In genomic region chr13:39590466-39591036, GRCh38 we compare ENCODE assay signal across 19 cellular contexts. TPM values are rescaled to one million over a fixed set of nuclear protein-coding genes. Genes with fewer than 3 reads are reported as not detected.
DNase-seq lines count a peak whose midpoint lies in the region; ATAC-seq and TF ChIP-seq lines count a peak whose summit lies in the region.
"Had no signal": no experiment of that assay in that cellular context is flagged by ENCODE, and none has a peak within 500 bp of the region (broad histone marks: within the 10 kb centered on the region; RNA-seq: fewer than 3 reads in every experiment).

No MANE protein-coding gene starts in this region.

- H3K56ac ChIP-seq in IMR-90 (ENCODE audit: extremely low read depth, insufficient read depth, low read length): no peak overlapping the region

- H3K9me3 ChIP-seq in IMR-90 (ENCODE audit: control insufficient read depth, insufficient read depth, low read length): no peaks in the 10 kb centered on the region
- no peaks in the 10 kb centered on the region for H3K9me3 ChIP-seq in ascending aorta
- H3K9me3 ChIP-seq in smooth muscle cell (replicated peaks; ENCODE audit: low read depth): no peaks in the 10 kb centered on the region
- H3K9me3 ChIP-seq: BE2C had no signal

- no peak for TF ChIP-seq POLR2A in IMR-90 (IDR thresholded peaks at IDR 0.05; ENCODE audit: low read depth, low read length)

- H3K27me3 ChIP-seq in IMR-90 (ENCODE audit: control insufficient read depth, insufficient read depth, low read length): no peaks in the 10 kb centered on the region
- no peaks in the 10 kb centered on the region for H3K27me3 ChIP-seq in ascending aorta
- H3K27me3 ChIP-seq in smooth muscle cell (ENCODE audit: low read depth): no peaks in the 10 kb centered on the region
- H3K27me3 ChIP-seq: BE2C had no signal

- H4K8ac ChIP-seq in IMR-90 (ENCODE audit: low read depth in 2 of 2, low read length in 2 of 2): no peak overlapping the region

- no peak overlapping the region for H3K23ac ChIP-seq in IMR-90 (ENCODE audit: low read depth, low read length)

- H2BK15ac ChIP-seq in IMR-90 (ENCODE audit: low read depth, low read length): no peak overlapping the region

- H2AK5ac ChIP-seq in IMR-90 (ENCODE audit: low read depth, low read length): no peak overlapping the region

- H3K4me3 ChIP-seq in IMR-90 (ENCODE audit: insufficient read depth, low read depth, low read length) (no peak overlapping the region), ascending aorta (peak overlapping the region in 1 of 2 donors; percentile 20), smooth muscle cell (no peak overlapping the region)

- H2AFZ ChIP-seq in IMR-90 (replicated peaks; ENCODE audit: low read length, poor library complexity): no peak overlapping the region
- no peak overlapping the region for H2AFZ ChIP-seq in smooth muscle cell (ENCODE audit: low read depth)

- H3K4me2 ChIP-seq in IMR-90 (ENCODE audit: low read depth, low read length) (no peak overlapping the region), smooth muscle cell (peak overlapping the region; percentile 9)

- H3K9ac ChIP-seq in IMR-90 (ENCODE audit: low read depth, low read length): no peak overlapping the region
- H3K9ac ChIP-seq in smooth muscle cell (ENCODE audit: low read depth): no peak overlapping the region

- H2AK9ac ChIP-seq in IMR-90 (replicated peaks; ENCODE audit: low read depth, low read length, poor library complexity): no peak overlapping the region

- H3K4me1 ChIP-seq in IMR-90 (ENCODE audit: control insufficient read depth, insufficient read depth, low read length) (peaks cover 7% of the 10 kb centered on the region), ascending aorta (peaks cover 0 to 18% of the 10 kb centered on the region in 2 donors), smooth muscle cell (ENCODE audit: low read depth) (no peaks in the 10 kb centered on the region)
- H3K4me1 ChIP-seq: BE2C had no signal

- no TSS peak for BruUV-seq in IMR-90 (replicated peaks; lab: Mats Ljungman, UMichigan)

- H4K20me1 ChIP-seq in IMR-90 (ENCODE audit: insufficient read depth, low read length) (no peaks in the 10 kb centered on the region), smooth muscle cell (ENCODE audit: low read depth) (no peaks in the 10 kb centered on the region)

- CTCF ChIA-PET in IMR-90 (lab: Yijun Ruan, JAX): interaction anchor here (0.8 kb wide), 1 partner anchor 48 kb away, joined by 3 read pairs; no protein-coding TSS in a partner anchor

- intact Hi-C loops in IMR-90 (cut with micrococcal nuclease) (no loop called here), ascending aorta (cut with DNase I) (no loop called here)

- ATAC-seq in IMR-90 (ENCODE audit: low read depth): peak; percentile 61
- no peak for ATAC-seq in GM19324 (IDR thresholded peaks at IDR 0.05; ENCODE audit: low FRiP score, unreplicated experiment)
- no peak for ATAC-seq in HG02571 (IDR thresholded peaks at IDR 0.05; ENCODE audit: unreplicated experiment)

- peaks cover 11% of the 10 kb centered on the region for H3K9me1 ChIP-seq in IMR-90 (ENCODE audit: insufficient read depth, low read length)

- H2BK20ac ChIP-seq in IMR-90 (ENCODE audit: low read depth, low read length): no peak overlapping the region

- dilution Hi-C loops in IMR-90 (cut with HindIII; ENCODE audit: low sequenced_read_pairs, unreplicated experiment): no loop called here

- POLR2A ChIA-PET in IMR-90 (lab: Charles Lee; ENCODE audit: unreplicated experiment): no interaction called here

- H2BK120ac ChIP-seq in IMR-90 (ENCODE audit: low read depth, low read length): no peak overlapping the region; the same call in 1 of the 2 replicates

- H4K5ac ChIP-seq in IMR-90 (ENCODE audit: low read depth, low read length): no peak overlapping the region

- no peak for TF ChIP-seq RAD21 in IMR-90 (IDR thresholded peaks at IDR 0.05; ENCODE audit: low read length)

- in situ Hi-C loops in IMR-90 (cut with MboI; ENCODE audit: low sequenced_read_pairs): no loop called here

- H3K18ac ChIP-seq in IMR-90 (ENCODE audit: low read depth, low read length): no peak overlapping the region; the same call in 1 of the 2 replicates

- H3K36me3 ChIP-seq in IMR-90 (ENCODE audit: control insufficient read depth, insufficient read depth, low read length): 0 out of 2 replicates have a peak, but pooled peaks cover 2% of the 10 kb centered on the region
- no peaks in the 10 kb centered on the region for H3K36me3 ChIP-seq in ascending aorta
- no peaks in the 10 kb centered on the region for H3K36me3 ChIP-seq in smooth muscle cell (ENCODE audit: low read depth)
- H3K36me3 ChIP-seq: BE2C had no signal

- H2BK5ac ChIP-seq in IMR-90 (ENCODE audit: low read depth, low read length, poor library complexity, severe bottlenecking): no peak overlapping the region

- DNase-seq in EH (ENCODE audit: low read depth) (peak; percentile 29), IMR-90 (no peak), ascending aorta (ENCODE audit: low spot score in 2 of 2) (no peak), smooth muscle cell (lab: John Stamatoyannopoulos, UW; ENCODE audit: unreplicated experiment) (no peak), MV-4-11 (lab: John Stamatoyannopoulos, UW) (no peak)
- DNase-seq in activated effector memory CD4-positive, alpha-beta T cell treated with anti-CD3 and anti-CD28 coated beads, Interleukin-2, amount 50 U/mL, for 16 hours: no peak
- DNase-seq: 8988T; ACHN; BE2C; CD4-positive, CD25-positive, alpha-beta regulatory T cell; KBM-7; NCI-H1105 treated with DMSO at 0.1 percent for 48 hours; NCI-H1694; NCI-H2029 treated with DMSO at 0.1 percent for 48 hours; NCI-H446 treated with DMSO at 0.1 percent for 48 hours; NCI-H526; SHP77 treated with DMSO at 0.1 percent for 48 hours had no signal

- peak overlapping the region; percentile 27; the same call in 1 of the 2 replicates for H4K91ac ChIP-seq in IMR-90 (ENCODE audit: insufficient read depth, low read depth, low read length)

- peaks cover 16 to 36% of the 10 kb centered on the region in 2 experiments for H3K79me1 ChIP-seq in IMR-90 (ENCODE audit: low read depth in 1 of 2, low read length in 2 of 2)

- TF ChIP-seq CTCF in IMR-90 (conservative IDR thresholded peaks at IDR 0.05; ENCODE audit: low read depth, low read length) (no peak), ascending aorta (IDR thresholded peaks at IDR 0.05) (no peak), smooth muscle cell (IDR thresholded peaks at IDR 0.05; ENCODE audit: borderline replicate concordance, insufficient read depth, poor library complexity, severe bottlenecking) (no peak)

- no peak overlapping the region for H3K27ac ChIP-seq in IMR-90 (ENCODE audit: insufficient read depth, low read length)
- H3K27ac ChIP-seq in ascending aorta: peak overlapping the region; percentile 44 to 75
- H3K27ac ChIP-seq in smooth muscle cell (ENCODE audit: low read depth): no peak overlapping the region

- peaks cover 42% of the 10 kb centered on the region for H3K79me2 ChIP-seq in smooth muscle cell (ENCODE audit: low read depth)

- no CpG with 5 or more reads among the region's 2 CpGs for WGBS in IMR-90 (ENCODE audit: extremely low coverage in 2 of 2, insufficient read length in 1 of 2), 2 experiments
- 46% methylated on average over 2 of the region's 2 CpGs for WGBS in smooth muscle cell (ENCODE audit: low lambda C conversion rate)

- H3F3A ChIP-seq in smooth muscle cell (ENCODE audit: low read depth): no peaks in the 10 kb centered on the region

- H3K4ac ChIP-seq in IMR-90 (ENCODE audit: low read depth, low read length): 0 out of 2 replicates have a peak overlapping the region, but pooled peaks have one; percentile 6

- H3K14ac ChIP-seq in IMR-90 (replicated peaks; ENCODE audit: low read depth, low read length): no peak overlapping the region

TF ChIP-seq in IMR-90, 13 proteins besides CTCF, POLR2A, EP300 and RAD21:
- no peak for TF ChIP-seq CEBPB (IDR thresholded peaks at IDR 0.05; ENCODE audit: low read depth, low read length)
- TF ChIP-seq FOS (IDR thresholded peaks at IDR 0.05; ENCODE audit: low read depth, low read length): no peak
- TF ChIP-seq USF2 (IDR thresholded peaks at IDR 0.05; ENCODE audit: low read depth, low read length): no peak
- TF ChIP-seq ELK1 (IDR thresholded peaks at IDR 0.05; ENCODE audit: borderline replicate concordance, low read depth, low read length): no peak
- TF ChIP-seq NFE2L2 (IDR thresholded peaks at IDR 0.05; ENCODE audit: low read depth, low read length): no peak
- TF ChIP-seq RFX5 (IDR thresholded peaks at IDR 0.05; ENCODE audit: low read depth, low read length): no peak
- TF ChIP-seq MAFK (IDR thresholded peaks at IDR 0.05; ENCODE audit: low read depth, low read length): no peak
- no peak for TF ChIP-seq RCOR1 (IDR thresholded peaks at IDR 0.05; ENCODE audit: insufficient replicate concordance, low read length)
TF ChIP-seq in IMR-90: peak in this region for 0.

RNA-seq across cellular contexts. Expression of gene LHFPL6, which starts 12.4 kb away (rescaled TPM):
- total RNA-seq in IMR-90 (2012; rRNA removed): 24.7 and 25.3 TPM in 2 replicates
- polyA plus RNA-seq in IMR-90 (2012; rRNA removed): 35.1 and 36.1 TPM in 2 replicates
- 37.5 and 38.6 TPM in 2 replicates for polyA plus RNA-seq in IMR-90 (2012; cell fraction: cytosol; rRNA removed)
- 7.4 and 12.0 TPM in 2 replicates for polyA plus RNA-seq in IMR-90 (2012; cell fraction: nucleus; rRNA removed; ENCODE audit: low replicate concordance)
- total RNA-seq in ascending aorta: 69.4 TPM
- 24.7 and 28.5 TPM in 2 replicates for total RNA-seq in smooth muscle cell
- polyA plus RNA-seq in smooth muscle cell: 43.6 and 57.5 TPM in 2 replicates
- total RNA-seq: CD4-positive, CD25-positive, alpha-beta regulatory T cell had no signal

Comparison
In these comparisons a context has a peak if more than half of its experiments do, and no peak if none do; other contexts are left out.
1. H3K27ac ChIP-seq: peak in ascending aorta (2 of 2); none in IMR-90 (single experiment) and smooth muscle cell (single experiment).